ENCODE assay signal across 8 cellular contexts in the genomic region with DNA sequence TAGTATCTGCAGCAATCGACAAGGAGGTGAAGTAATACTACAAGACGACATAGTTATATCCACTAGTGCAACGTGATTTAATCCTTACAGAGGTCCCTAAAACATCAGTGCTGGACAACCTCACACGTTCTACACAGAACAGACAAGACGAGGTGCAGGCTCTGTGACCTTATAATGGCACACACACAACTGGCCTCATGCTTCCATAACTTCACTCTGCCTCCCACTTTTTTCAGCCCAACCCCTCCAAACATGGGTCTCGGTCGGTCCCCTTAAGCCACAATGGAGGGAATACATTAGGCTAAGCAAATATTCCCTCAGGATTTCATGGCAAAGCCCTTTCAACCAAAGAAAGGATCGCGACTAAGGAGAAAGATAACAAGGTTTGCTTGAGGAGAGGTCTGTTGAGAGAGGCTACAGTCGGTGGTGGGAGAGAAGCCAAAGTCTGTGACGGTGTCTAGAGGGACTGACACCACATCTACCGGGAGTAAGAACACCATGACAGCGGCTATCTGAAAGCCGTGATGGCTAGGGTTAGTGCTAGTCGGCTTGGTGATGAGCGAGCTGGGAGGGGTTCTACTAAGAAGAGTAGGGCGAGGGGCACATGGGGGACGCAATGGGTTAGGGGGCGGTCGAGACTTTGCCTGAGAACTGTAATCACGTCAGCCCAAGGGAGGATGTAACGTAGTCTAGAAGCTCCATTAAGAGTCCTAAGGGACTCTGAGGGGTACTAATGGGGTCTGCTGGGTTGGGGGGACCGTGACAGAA. TPM values are rescaled to one million over a fixed set of nuclear protein-coding genes. Genes with fewer than 3 reads are reported as not detected.
A peak's percentile ranks its signal among the peaks of the same experiment; 100 is the strongest.
DNase-seq lines count a peak whose midpoint lies in the region; ATAC-seq, FAIRE-seq and TF ChIP-seq lines count a peak whose summit lies in the region.

No MANE protein-coding gene starts in this region.

- H4K20me1 ChIP-seq in KMS-11 (ENCODE audit: insufficient read depth) (no peaks in the 10 kb centered on the region), osteoblast (ENCODE audit: insufficient read depth, low read length) (peaks cover 27% of the 10 kb centered on the region)

- peak overlapping the region; percentile 98 for H3K27ac Mint-ChIP-seq in glutamatergic neuron (ENCODE audit: unreplicated experiment)

- H3K9me3 ChIP-seq in A673 (ENCODE audit: low read depth, low read length, poor library complexity, severe bottlenecking) = no peaks in the 10 kb centered on the region
- no peaks in the 10 kb centered on the region for H3K9me3 ChIP-seq in osteoblast (ENCODE audit: low read depth, low read length)

- BruUV-seq in A673 (replicated peaks; lab: Mats Ljungman, UMichigan) = no TSS peak

- POLR2A ChIA-PET in A673 (lab: Charles Lee; ENCODE audit: low non-redundant PET) = no interaction called here

- ATAC-seq in GM18873 (IDR thresholded peaks at IDR 0.05; ENCODE audit: low FRiP score, unreplicated experiment) (no peak), HG03045 (IDR thresholded peaks at IDR 0.05; ENCODE audit: unreplicated experiment) (no peak)

- H3K27ac ChIP-seq in A673 (ENCODE audit: low read depth, low read length, poor library complexity, severe bottlenecking) (peak overlapping the region; percentile 94), KMS-11 (no peak overlapping the region), osteoblast (ENCODE audit: low read depth, low read length) (peak overlapping the region; percentile 95)

- H3K4me3 Mint-ChIP-seq in glutamatergic neuron (ENCODE audit: unreplicated experiment) = peak overlapping the region; percentile 98

- CTCF ChIA-PET in A673 (lab: Charles Lee) = no interaction called here

- peaks cover 9% of the 10 kb centered on the region for H3K4me1 ChIP-seq in A673 (ENCODE audit: insufficient read depth, low read length, poor library complexity, severe bottlenecking)
- H3K4me1 ChIP-seq in KMS-11 (ENCODE audit: low read depth, poor library complexity, severe bottlenecking) = peaks cover 7% of the 10 kb centered on the region
- H3K4me1 ChIP-seq in osteoblast (ENCODE audit: insufficient read depth, low read length) = peaks cover 13% of the 10 kb centered on the region

- peak overlapping the region; percentile 67; the same call in 1 of the 2 replicates for H3K9ac ChIP-seq in KMS-11

- FAIRE-seq in GM12891 (lab: Jason Lieb, UNC) = peak; percentile 88

- H3K27me3 Mint-ChIP-seq in glutamatergic neuron (ENCODE audit: unreplicated experiment) = peaks cover 3% of the 10 kb centered on the region

- H3K79me2 ChIP-seq in KMS-11 (ENCODE audit: insufficient read depth, low read depth) = 0 out of 2 replicates have a peak, but pooled peaks cover 3% of the 10 kb centered on the region
- H3K79me2 ChIP-seq in osteoblast (ENCODE audit: insufficient read depth, low read length) = peaks cover 59% of the 10 kb centered on the region

- H2AFZ ChIP-seq in KMS-11 (ENCODE audit: low read depth) = peak overlapping the region; percentile 64
- H2AFZ ChIP-seq in osteoblast (ENCODE audit: low read length) = peak overlapping the region; percentile 88

- H3K36me3 ChIP-seq in A673 (ENCODE audit: insufficient read depth, low read length, poor library complexity, severe bottlenecking) (no peaks in the 10 kb centered on the region), KMS-11 (ENCODE audit: insufficient read depth) (no peaks in the 10 kb centered on the region), osteoblast (ENCODE audit: insufficient read depth, low read length) (no peaks in the 10 kb centered on the region)

- TF ChIP-seq POLR2A in GM12891 (IDR thresholded peaks at IDR 0.05; ENCODE audit: low read depth, low read length) = no peak

- H3K9me3 Mint-ChIP-seq in glutamatergic neuron (ENCODE audit: unreplicated experiment) = peaks cover 5% of the 10 kb centered on the region

- DNase-seq in A673 (ENCODE audit: low spot score) (peak; percentile 28), GM12891 (ENCODE audit: insufficient read length, low spot score) (no peak), glutamatergic neuron (no peak), osteoblast (ENCODE audit: insufficient read length, low spot score, missing footprints) (peak; percentile 78)
- peak; percentile 4 for DNase-seq in activated T-helper 9 cell treated with anti-CD3 and anti-CD28 coated beads, Interleukin-2, amount 50 U/mL, for 16 hours (ENCODE audit: low read depth)

- peaks cover 25% of the 10 kb centered on the region for H3K4me1 Mint-ChIP-seq in glutamatergic neuron (ENCODE audit: low read depth, unreplicated experiment)

- intact Hi-C loops in A673 (cut with micrococcal nuclease; ENCODE audit: unreplicated experiment) = no loop called here

- H3K4me3 ChIP-seq in A673 (ENCODE audit: low read depth, low read length, poor library complexity, severe bottlenecking) (peak overlapping the region; percentile 94), KMS-11 (IDR thresholded peaks at IDR 0.05; ENCODE audit: insufficient read depth, low read depth, low read length) (no peak overlapping the region), osteoblast (ENCODE audit: insufficient read depth, low read length) (peak overlapping the region; percentile 82)

- H3K27me3 ChIP-seq in A673 (replicated peaks; ENCODE audit: insufficient read depth, low read depth, low read length, poor library complexity) = no peaks in the 10 kb centered on the region
- no peaks in the 10 kb centered on the region for H3K27me3 ChIP-seq in KMS-11 (ENCODE audit: insufficient read depth, low read depth)
- H3K27me3 ChIP-seq in osteoblast (ENCODE audit: insufficient read depth, low read length) = no peaks in the 10 kb centered on the region

- H3K4me2 ChIP-seq in KMS-11 = peak overlapping the region; percentile 89
- peak overlapping the region; percentile 86 for H3K4me2 ChIP-seq in osteoblast (ENCODE audit: insufficient read depth, low read length)

- TF ChIP-seq CTCF in A673 (conservative IDR thresholded peaks at IDR 0.05; ENCODE audit: low read depth, low read length) = no peak
- no peak for TF ChIP-seq CTCF in KMS-11 (conservative IDR thresholded peaks at IDR 0.05; ENCODE audit: low read depth, low read length)
- no peak for TF ChIP-seq CTCF in glutamatergic neuron (IDR thresholded peaks at IDR 0.05; ENCODE audit: partially characterized antibody, unreplicated experiment)
- TF ChIP-seq CTCF in osteoblast (IDR thresholded peaks at IDR 0.05; ENCODE audit: extremely low read depth, low read depth, low read length) = no peak

- no peaks in the 10 kb centered on the region for H3K36me3 Mint-ChIP-seq in glutamatergic neuron (ENCODE audit: unreplicated experiment)

TF ChIP-seq in GM12891, 5 proteins besides CTCF, POLR2A, EP300 and RAD21:
- no peak for TF ChIP-seq POLR2AphosphoS5 (IDR thresholded peaks at IDR 0.05; ENCODE audit: low read depth, low read length)
- no peak for TF ChIP-seq TAF1 (IDR thresholded peaks at IDR 0.05; ENCODE audit: low read depth, low read length)
- no peak for TF ChIP-seq SPI1 (IDR thresholded peaks at IDR 0.05; ENCODE audit: low read depth, low read length)
- no peak for TF ChIP-seq POU2F2 (IDR thresholded peaks at IDR 0.05; ENCODE audit: low read depth, low read length)
TF ChIP-seq in GM12891: peak in this region for 0.

RNA-seq across cellular contexts. Expression of a gene that starts 1.1 kb away (rescaled TPM):
- 26.3 and 30.1 TPM in 2 replicates for total RNA-seq in A673 (2021)
- 7.3 TPM for polyA plus RNA-seq in GM12891 (2012; ENCODE audit: low read depth, missing spikeins)
- total RNA-seq in glutamatergic neuron (ENCODE audit: unreplicated experiment) = 111 TPM
- total RNA-seq in osteoblast = 59.0 and 60.1 TPM in 2 replicates

RNA-seq across cellular contexts. Expression of a gene that starts 1.3 kb away (rescaled TPM):
- total RNA-seq in A673 (2021) (2.0 and 2.8 TPM in 2 replicates), glutamatergic neuron (ENCODE audit: unreplicated experiment) (6.3 TPM), osteoblast (2.4 and 2.5 TPM in 2 replicates)
- 2.4 TPM for polyA plus RNA-seq in GM12891 (2012; ENCODE audit: low read depth, missing spikeins)

Comparison
In these comparisons a context has a peak if more than half of its experiments do, and no peak if none do; other contexts are left out.
1. DNase-seq: peak in A673 (single experiment), activated T-helper 9 cell treated with anti-CD3 and anti-CD28 coated beads, Interleukin-2, amount 50 U/mL, for 16 hours (single experiment) and osteoblast (single experiment); none in GM12891 (single experiment) and glutamatergic neuron (single experiment).